Comparison of ENCODE assay signal across 3 cellular contexts in genomic region chr19:34744896-34745690, GRCh38.
TF ChIP-seq lines count a peak whose summit lies in the region.

No MANE protein-coding gene starts in this region.

TF ChIP-seq in HepG2, 621 proteins besides CTCF, POLR2A, EP300 and RAD21 (continues in another document):
- peak; percentile 85 for TF ChIP-seq HNF4A (CRISPR knock-in tag; IDR thresholded peaks at IDR 0.05)
- 0 out of 2 replicates have a peak, but pooled peaks have one; percentile 33 for TF ChIP-seq NCOA2 (CRISPR knock-in tag; IDR thresholded peaks at IDR 0.05)
- 0 out of 2 replicates have a peak, but pooled peaks have one; percentile 25 for TF ChIP-seq FOXP1 (IDR thresholded peaks at IDR 0.05)
- TF ChIP-seq FOXP1 (CRISPR knock-in tag; IDR thresholded peaks at IDR 0.05), result peak; percentile 68
- TF ChIP-seq RBM39 (IDR thresholded peaks at IDR 0.05; ENCODE audit: low read depth, low read length, poor library complexity, severe bottlenecking), result no peak
- no peak for TF ChIP-seq ZBTB38 (CRISPR knock-in tag; IDR thresholded peaks at IDR 0.05)
- peak; percentile 33; the same call in 1 of the 2 replicates for TF ChIP-seq FOXO1 (CRISPR knock-in tag; IDR thresholded peaks at IDR 0.05)
- TF ChIP-seq GATAD2A (CRISPR knock-in tag; IDR thresholded peaks at IDR 0.05), result peak; percentile 78; the same call in 1 of the 2 replicates
- TF ChIP-seq BRD4 (CRISPR knock-in tag; IDR thresholded peaks at IDR 0.05), result no peak
- TF ChIP-seq FOXA1 (IDR thresholded peaks at IDR 0.05), result no peak
- TF ChIP-seq FOXA1 (CRISPR knock-in tag; IDR thresholded peaks at IDR 0.05), result no peak
- TF ChIP-seq ZNF17 (CRISPR knock-in tag; IDR thresholded peaks at IDR 0.05), result no peak
- no peak for TF ChIP-seq SOX6 (IDR thresholded peaks at IDR 0.05)
- TF ChIP-seq SOX6 (CRISPR knock-in tag; IDR thresholded peaks at IDR 0.05), result peak; percentile 81
- no peak for TF ChIP-seq ZNF446 (CRISPR knock-in tag; IDR thresholded peaks at IDR 0.05)
- peak; percentile 41; the same call in 1 of the 2 replicates for TF ChIP-seq ARID3A (IDR thresholded peaks at IDR 0.05; ENCODE audit: low read depth, low read length)
- TF ChIP-seq SAP130 (CRISPR knock-in tag; IDR thresholded peaks at IDR 0.05; ENCODE audit: low read depth), result peak; percentile 27; the same call in 1 of the 2 replicates
- 0 out of 2 replicates have a peak, but pooled peaks have one; percentile 22 for TF ChIP-seq CHD4 (IDR thresholded peaks at IDR 0.05; ENCODE audit: borderline replicate concordance, low read length)
- peak; percentile 40; the same call in 1 of the 2 replicates for TF ChIP-seq SOX5 (CRISPR knock-in tag; IDR thresholded peaks at IDR 0.05; ENCODE audit: borderline replicate concordance)
- TF ChIP-seq THAP11 (CRISPR knock-in tag; IDR thresholded peaks at IDR 0.05), result peak; percentile 73
- peak; percentile 53; the same call in 1 of the 2 replicates for TF ChIP-seq HNF4G (IDR thresholded peaks at IDR 0.05; ENCODE audit: borderline replicate concordance, low read depth, low read length)
- no peak for TF ChIP-seq HNF4G (CRISPR knock-in tag; IDR thresholded peaks at IDR 0.05; ENCODE audit: borderline replicate concordance, low read depth)
- TF ChIP-seq ZNF432 (CRISPR knock-in tag; IDR thresholded peaks at IDR 0.05; ENCODE audit: borderline replicate concordance), result no peak
- peak; percentile 65; the same call in 1 of the 2 replicates for TF ChIP-seq ATF2 (CRISPR knock-in tag; IDR thresholded peaks at IDR 0.05)
- TF ChIP-seq CEBPG (CRISPR knock-in tag; IDR thresholded peaks at IDR 0.05), result peak; percentile 90
- TF ChIP-seq ZNF7 (CRISPR knock-in tag; IDR thresholded peaks at IDR 0.05), result no peak

TF ChIP-seq in HEK293, 187 proteins besides CTCF, POLR2A, EP300 and RAD21:
- TF ChIP-seq ATF2 (tag by site-specific recombination; IDR thresholded peaks at IDR 0.05; ENCODE audit: low read depth) (peak; percentile 68), ZNF280D (tag by site-specific recombination; IDR thresholded peaks at IDR 0.05) (no peak), ZNF677 (tag by site-specific recombination; IDR thresholded peaks at IDR 0.05) (no peak), ZBTB21 (tag by site-specific recombination; IDR thresholded peaks at IDR 0.05) (peak; percentile 65; the same call in 1 of the 2 replicates), ZNF654 (tag by site-specific recombination; IDR thresholded peaks at IDR 0.05; ENCODE audit: low read depth) (no peak), ZNF830 (tag by site-specific recombination; IDR thresholded peaks at IDR 0.05; ENCODE audit: low read depth) (no peak), ZNF629 (tag by site-specific recombination; IDR thresholded peaks at IDR 0.05) (0 out of 2 replicates have a peak, but pooled peaks have one; percentile 29), ZNF302 (tag by site-specific recombination; IDR thresholded peaks at IDR 0.05; ENCODE audit: low read depth) (no peak)

TF ChIP-seq in WTC11, 78 proteins besides CTCF, POLR2A, EP300 and RAD21:
- TF ChIP-seq E2F4 (CRISPR knock-in tag; IDR thresholded peaks at IDR 0.05; ENCODE audit: borderline replicate concordance, low read depth) (no peak), PRRX2 (CRISPR knock-in tag; IDR thresholded peaks at IDR 0.05) (no peak), GABPB1 (CRISPR knock-in tag; IDR thresholded peaks at IDR 0.05) (peak; percentile 89)
TF ChIP-seq in WTC11: peak in this region for 1.
